In genomic region chr2:240831594-240832204, GRCh38 we compare ENCODE assay signal across 11 cellular contexts. TPM values are rescaled to one million over a fixed set of nuclear protein-coding genes. Genes with fewer than 3 reads are reported as not detected.
DNase-seq lines count a peak whose midpoint lies in the region; ATAC-seq and TF ChIP-seq lines count a peak whose summit lies in the region.
"Had no signal": no experiment of that assay in that cellular context is flagged by ENCODE, and none has a peak within 500 bp of the region (broad histone marks: within the 10 kb centered on the region; RNA-seq: fewer than 3 reads in every experiment).

No MANE protein-coding gene starts in this region.

- H2AFZ ChIP-seq in smooth muscle cell (ENCODE audit: low read depth), result peak overlapping the region; percentile 52

- H3K27me3 Mint-ChIP-seq in T-helper 1 cell treated with Interleukin-12 subunit alpha and Interleukin-12 subunit beta and Interleukin-4 antibody, amounts not matched to agents 30 μg/mL and 1 μg/mL, for 36 hours (ENCODE audit: low read depth), result peaks cover 41% of the 10 kb centered on the region
- peaks cover 31% of the 10 kb centered on the region for H3K27me3 Mint-ChIP-seq in activated CD4-positive, alpha-beta memory T cell treated with anti-CD3 and anti-CD28 coated beads, Interleukin-2, amount 10 ng/mL, durations not matched to agents 7 days and 5 days

- no peak overlapping the region for H3K27ac ChIP-seq in iPS DF 6.9 (ENCODE audit: low read length)
- no peak overlapping the region for H3K27ac ChIP-seq in smooth muscle cell (ENCODE audit: low read depth)
- H3K27ac ChIP-seq: C4-2B had no signal

- H3K36me3 ChIP-seq in iPS DF 6.9 (ENCODE audit: control insufficient read depth, insufficient read depth, low read length) (no peaks in the 10 kb centered on the region), smooth muscle cell (ENCODE audit: low read depth) (no peaks in the 10 kb centered on the region)
- H3K36me3 ChIP-seq: uterus had no signal

- H3K4me1 ChIP-seq in iPS DF 6.9 (ENCODE audit: control insufficient read depth, insufficient read depth, low read length) (0 out of 2 replicates have a peak, but pooled peaks cover 2% of the 10 kb centered on the region), smooth muscle cell (ENCODE audit: low read depth) (peaks cover 10% of the 10 kb centered on the region)
- H3K4me1 ChIP-seq: uterus had no signal

- H4K20me1 ChIP-seq in smooth muscle cell (ENCODE audit: low read depth), result no peaks in the 10 kb centered on the region

- H3K27me3 ChIP-seq in iPS DF 6.9 (ENCODE audit: control insufficient read depth, insufficient read depth, low read length) (no peaks in the 10 kb centered on the region; the same call in 1 of the 2 replicates), smooth muscle cell (ENCODE audit: low read depth) (peaks cover 53% of the 10 kb centered on the region)
- H3K27me3 ChIP-seq: uterus had no signal

- no peak for TF ChIP-seq POLR2A in erythroblast (IDR thresholded peaks at IDR 0.05; ENCODE audit: low read length)

- POLR2A ChIA-PET in activated CD4-positive, alpha-beta memory T cell treated with anti-CD3 and anti-CD28 coated beads, Interleukin-2, amount 10 ng/mL, durations not matched to agents 7 days and 5 days (lab: Charles Lee), result interaction anchor here (1.0 to 1.5 kb wide), 2 partner anchors 10 to 245 kb away, joined by 3 read pairs; partner anchors contain the start of gene CAPN10

- peak overlapping the region; percentile 65 for H3K4me3 Mint-ChIP-seq in T-helper 1 cell treated with Interleukin-12 subunit alpha and Interleukin-12 subunit beta and Interleukin-4 antibody, amounts not matched to agents 30 μg/mL and 1 μg/mL, for 36 hours
- peak overlapping the region; percentile 30 for H3K4me3 Mint-ChIP-seq in activated CD4-positive, alpha-beta memory T cell treated with anti-CD3 and anti-CD28 coated beads, Interleukin-2, amount 10 ng/mL, durations not matched to agents 7 days and 5 days

- DNase-seq in T-helper 1 cell, result no peak
- no peak for DNase-seq in activated CD4-positive, alpha-beta memory T cell treated with anti-CD3 and anti-CD28 coated beads, Interleukin-2, amount 10 ng/mL, durations not matched to agents 7 days and 5 days
- DNase-seq in iPS DF 6.9 (ENCODE audit: low read depth, low spot score), result no peak
- no peak for DNase-seq in smooth muscle cell (lab: John Stamatoyannopoulos, UW; ENCODE audit: unreplicated experiment)
- no peak for DNase-seq in erythroblast (lab: John Stamatoyannopoulos, UW)
- no peak for DNase-seq in stimulated activated CD4-positive, alpha-beta T cell treated with anti-CD3 and anti-CD28 coated beads, Interleukin-12 subunit alpha, Interleukin-12 subunit beta, amount 100 ng/mL, for 4 hours

- peak overlapping the region; percentile 82 for H3K4me2 ChIP-seq in smooth muscle cell

- no peak overlapping the region for H3K27ac Mint-ChIP-seq in T-helper 1 cell treated with Interleukin-12 subunit alpha and Interleukin-12 subunit beta and Interleukin-4 antibody, amounts not matched to agents 30 μg/mL and 1 μg/mL, for 36 hours
- H3K27ac Mint-ChIP-seq in activated CD4-positive, alpha-beta memory T cell treated with anti-CD3 and anti-CD28 coated beads, Interleukin-2, amount 10 ng/mL, durations not matched to agents 7 days and 5 days, result no peak overlapping the region

- H3F3A ChIP-seq in smooth muscle cell (ENCODE audit: low read depth), result no peaks in the 10 kb centered on the region

- WGBS in iPS DF 6.9 (ENCODE audit: insufficient coverage, insufficient read length), result no CpG with 5 or more reads among the region's 27 CpGs
- WGBS in smooth muscle cell (ENCODE audit: low lambda C conversion rate), result 19% methylated on average over 25 of the region's 27 CpGs

- no peaks in the 10 kb centered on the region for H3K36me3 Mint-ChIP-seq in T-helper 1 cell treated with Interleukin-12 subunit alpha and Interleukin-12 subunit beta and Interleukin-4 antibody, amounts not matched to agents 30 μg/mL and 1 μg/mL, for 36 hours (ENCODE audit: low read depth)
- no peaks in the 10 kb centered on the region for H3K36me3 Mint-ChIP-seq in activated CD4-positive, alpha-beta memory T cell treated with anti-CD3 and anti-CD28 coated beads, Interleukin-2, amount 10 ng/mL, durations not matched to agents 7 days and 5 days (ENCODE audit: low read depth)

- no peaks in the 10 kb centered on the region for H3K9me3 Mint-ChIP-seq in T-helper 1 cell treated with Interleukin-12 subunit alpha and Interleukin-12 subunit beta and Interleukin-4 antibody, amounts not matched to agents 30 μg/mL and 1 μg/mL, for 36 hours
- no peaks in the 10 kb centered on the region for H3K9me3 Mint-ChIP-seq in activated CD4-positive, alpha-beta memory T cell treated with anti-CD3 and anti-CD28 coated beads, Interleukin-2, amount 10 ng/mL, durations not matched to agents 7 days and 5 days

- H3K4me3 ChIP-seq in iPS DF 6.9 (ENCODE audit: low read length) (peak overlapping the region; percentile 41; the same call in 1 of the 2 replicates), smooth muscle cell (peak overlapping the region; percentile 36)
- H3K4me3 ChIP-seq: lung had no signal

- TF ChIP-seq CTCF in smooth muscle cell (IDR thresholded peaks at IDR 0.05; ENCODE audit: borderline replicate concordance, insufficient read depth, poor library complexity, severe bottlenecking), result no peak

- H3K9me3 ChIP-seq in iPS DF 6.9 (ENCODE audit: control insufficient read depth, insufficient read depth, low read length), result no peaks in the 10 kb centered on the region
- H3K9me3 ChIP-seq in smooth muscle cell (replicated peaks; ENCODE audit: low read depth), result no peaks in the 10 kb centered on the region
- H3K9me3 ChIP-seq: uterus had no signal

- peaks cover 2% of the 10 kb centered on the region for H3K4me1 Mint-ChIP-seq in T-helper 1 cell treated with Interleukin-12 subunit alpha and Interleukin-12 subunit beta and Interleukin-4 antibody, amounts not matched to agents 30 μg/mL and 1 μg/mL, for 36 hours (ENCODE audit: low read depth)
- peaks cover 7% of the 10 kb centered on the region for H3K4me1 Mint-ChIP-seq in activated CD4-positive, alpha-beta memory T cell treated with anti-CD3 and anti-CD28 coated beads, Interleukin-2, amount 10 ng/mL, durations not matched to agents 7 days and 5 days

- no peak for ATAC-seq in GM21423 (IDR thresholded peaks at IDR 0.05; ENCODE audit: unreplicated experiment)

- no peaks in the 10 kb centered on the region for H3K79me2 ChIP-seq in smooth muscle cell (ENCODE audit: low read depth)

- CTCF ChIA-PET in activated CD4-positive, alpha-beta memory T cell treated with anti-CD3 and anti-CD28 coated beads, Interleukin-2, amount 10 ng/mL, durations not matched to agents 7 days and 5 days (lab: Charles Lee), result no interaction called here

- no peak overlapping the region for H3K9ac ChIP-seq in smooth muscle cell (ENCODE audit: low read depth)

RNA-seq across cellular contexts. Expression of gene KIF1A, which starts 11.7 kb away (rescaled TPM):
- under 1 TPM; 0.58 to 0.71 TPM for total RNA-seq in activated CD4-positive, alpha-beta memory T cell treated with anti-CD3 and anti-CD28 coated beads, Interleukin-2, amount 10 ng/mL, durations not matched to agents 7 days and 5 days
- total RNA-seq in smooth muscle cell, result 3.1 and 8.4 TPM in 2 replicates
- 4.6 and 8.1 TPM in 2 replicates for polyA plus RNA-seq in smooth muscle cell

RNA-seq across cellular contexts. Expression of gene AGXT, which starts 36.9 kb away (rescaled TPM):
- not detected for total RNA-seq in activated CD4-positive, alpha-beta memory T cell treated with anti-CD3 and anti-CD28 coated beads, Interleukin-2, amount 10 ng/mL, durations not matched to agents 7 days and 5 days
- total RNA-seq in smooth muscle cell, result not detected in 2 replicates
- 0.12 TPM in 1 of 2 replicates, not detected in the other for polyA plus RNA-seq in smooth muscle cell
- total RNA-seq: uterus had no signal
